32 cellular contexts compared by ENCODE assay signal in genomic region chr17:19558946-19559345, GRCh38. TPM values are rescaled to one million over a fixed set of nuclear protein-coding genes. Genes with fewer than 3 reads are reported as not detected.
"Had no signal": no experiment of that assay in that cellular context is flagged by ENCODE, and none has a peak within 500 bp of the region (broad histone marks: within the 10 kb centered on the region; RNA-seq: fewer than 3 reads in every experiment).

No MANE protein-coding gene starts in this region.

- H3K36me3 ChIP-seq: cardiac muscle cell, colonic mucosa, esophagus squamous epithelium, gastroesophageal sphincter, heart right ventricle had no signal

- H2AFZ ChIP-seq: hepatocyte had no signal

- H3K4me1 Mint-ChIP-seq: activated CD4-positive, alpha-beta memory T cell treated with anti-CD3 and anti-CD28 coated beads, Interleukin-2, amount 10 ng/mL, durations not matched to agents 7 days and 5 days; activated CD4-positive, alpha-beta T cell treated with anti-CD3 and anti-CD28 coated beads, Interleukin-2, amount 10 ng/mL, durations not matched to agents 7 days and 5 days; activated naive CD4-positive, alpha-beta T cell treated with anti-CD3 and anti-CD28 coated beads, Interleukin-2, amount 10 ng/mL, durations not matched to agents 7 days and 5 days had no signal

- H3K4me2 ChIP-seq: hepatocyte had no signal

- H3K27ac Mint-ChIP-seq: activated CD4-positive, alpha-beta memory T cell treated with anti-CD3 and anti-CD28 coated beads, Interleukin-2, amount 10 ng/mL, durations not matched to agents 7 days and 5 days; activated CD4-positive, alpha-beta T cell treated with anti-CD3 and anti-CD28 coated beads, Interleukin-2, amount 10 ng/mL, durations not matched to agents 7 days and 5 days; activated naive CD4-positive, alpha-beta T cell treated with anti-CD3 and anti-CD28 coated beads, Interleukin-2, amount 10 ng/mL, durations not matched to agents 7 days and 5 days; activated naive CD4-positive, alpha-beta T cell treated with anti-CD3 and anti-CD28 coated beads, Interleukin-2, amount 50 U/mL, for 72 hours; activated naive CD8-positive, alpha-beta T cell treated with anti-CD3 and anti-CD28 coated beads, Interleukin-2, amount 10 ng/mL, durations not matched to agents 7 days and 5 days; activated T-cell treated with anti-CD3 and anti-CD28 coated beads, Interleukin-2, amount 50 U/mL, for 24 hours; activated T-cell treated with anti-CD3 and anti-CD28 coated beads, Interleukin-2, amount 50 U/mL, for 72 hours; WTC11 had no signal

- H3K4me3 ChIP-seq: body of pancreas, cardiac muscle cell, colonic mucosa, esophagus squamous epithelium, gastroesophageal sphincter, heart right ventricle, hepatocyte had no signal

- H3K9me3 ChIP-seq: body of pancreas, colonic mucosa, esophagus squamous epithelium had no signal

- H3K4me3 Mint-ChIP-seq: activated CD4-positive, alpha-beta memory T cell treated with anti-CD3 and anti-CD28 coated beads, Interleukin-2, amount 10 ng/mL, durations not matched to agents 7 days and 5 days; activated CD4-positive, alpha-beta T cell treated with anti-CD3 and anti-CD28 coated beads, Interleukin-2, amount 10 ng/mL, durations not matched to agents 7 days and 5 days; activated naive CD4-positive, alpha-beta T cell treated with anti-CD3 and anti-CD28 coated beads, Interleukin-2, amount 10 ng/mL, durations not matched to agents 7 days and 5 days; activated naive CD8-positive, alpha-beta T cell treated with anti-CD3 and anti-CD28 coated beads, Interleukin-2, amount 10 ng/mL, durations not matched to agents 7 days and 5 days; activated T-cell treated with anti-CD3 and anti-CD28 coated beads, Interleukin-2, amount 50 U/mL, for 24 hours; activated T-cell treated with anti-CD3 and anti-CD28 coated beads, Interleukin-2, amount 50 U/mL, for 72 hours; WTC11 had no signal

- H3K4me1 ChIP-seq: body of pancreas, colonic mucosa, gastroesophageal sphincter had no signal

- FAIRE-seq: endometrium, endothelial cell of umbilical vein had no signal

- H3K27me3 ChIP-seq: body of pancreas, cardiac muscle cell, colonic mucosa, heart right ventricle, hepatocyte had no signal

- H3K36me3 Mint-ChIP-seq: activated naive CD4-positive, alpha-beta T cell treated with anti-CD3 and anti-CD28 coated beads, Interleukin-2, amount 10 ng/mL, durations not matched to agents 7 days and 5 days; activated naive CD4-positive, alpha-beta T cell treated with anti-CD3 and anti-CD28 coated beads, Interleukin-2, amount 50 U/mL, for 72 hours; activated naive CD8-positive, alpha-beta T cell treated with anti-CD3 and anti-CD28 coated beads, Interleukin-2, amount 10 ng/mL, durations not matched to agents 7 days and 5 days had no signal

- DNase-seq: activated CD4-positive, alpha-beta memory T cell treated with anti-CD3 and anti-CD28 coated beads, Interleukin-2, amount 10 ng/mL, durations not matched to agents 7 days and 5 days; activated CD4-positive, alpha-beta T cell treated with anti-CD3 and anti-CD28 coated beads for 1 hour; activated CD4-positive, alpha-beta T cell treated with anti-CD3 and anti-CD28 coated beads for 4 hours; activated CD4-positive, alpha-beta T cell treated with anti-CD3 and anti-CD28 coated beads, Interleukin-2, amount 10 ng/mL, durations not matched to agents 7 days and 5 days; activated CD4-positive, alpha-beta T cell treated with anti-CD3 and anti-CD28 coated beads, Interleukin-2, amount 50 U/mL, for 4 hours; activated CD8-positive, alpha-beta memory T cell treated with anti-CD3 and anti-CD28 coated beads, Interleukin-2, amount 50 U/mL, for 48 hours; activated gamma-delta T cell; activated naive CD4-positive, alpha-beta T cell; activated naive CD4-positive, alpha-beta T cell treated with anti-CD3 and anti-CD28 coated beads, Interleukin-2, amount 10 ng/mL, durations not matched to agents 7 days and 5 days; activated naive CD8-positive, alpha-beta T cell treated with anti-CD3 and anti-CD28 coated beads, Interleukin-2, amount 10 ng/mL, durations not matched to agents 7 days and 5 days; activated T-cell treated with anti-CD3 and anti-CD28 coated beads for 4 hours; activated T-cell treated with anti-CD3 and anti-CD28 coated beads, Interleukin-2, amount 50 U/mL, for 24 hours; activated T-cell treated with anti-CD3 and anti-CD28 coated beads, Interleukin-2, amount 50 U/mL, for 72 hours; amniotic stem cell; body of pancreas; central memory CD4-positive, alpha-beta T cell; cerebellar nuclear complex; colonic mucosa; effector CD8-positive, alpha-beta T cell; erythroblast; esophagus squamous epithelium; foreskin melanocyte; heart right ventricle; T-helper 2 cell had no signal

- ATAC-seq: activated naive CD4-positive, alpha-beta T cell treated with anti-CD3 and anti-CD28 coated beads, Interleukin-2, amount 50 U/mL, for 72 hours; activated T-cell treated with anti-CD3 and anti-CD28 coated beads, Interleukin-2, amount 50 U/mL, for 72 hours; body of pancreas; gastroesophageal sphincter; heart right ventricle had no signal

- H3K9me3 Mint-ChIP-seq: activated CD4-positive, alpha-beta memory T cell treated with anti-CD3 and anti-CD28 coated beads, Interleukin-2, amount 10 ng/mL, durations not matched to agents 7 days and 5 days; activated CD4-positive, alpha-beta T cell treated with anti-CD3 and anti-CD28 coated beads, Interleukin-2, amount 10 ng/mL, durations not matched to agents 7 days and 5 days; activated naive CD4-positive, alpha-beta T cell treated with anti-CD3 and anti-CD28 coated beads, Interleukin-2, amount 10 ng/mL, durations not matched to agents 7 days and 5 days; activated naive CD4-positive, alpha-beta T cell treated with anti-CD3 and anti-CD28 coated beads, Interleukin-2, amount 50 U/mL, for 72 hours; activated naive CD8-positive, alpha-beta T cell treated with anti-CD3 and anti-CD28 coated beads, Interleukin-2, amount 10 ng/mL, durations not matched to agents 7 days and 5 days; activated T-cell treated with anti-CD3 and anti-CD28 coated beads, Interleukin-2, amount 50 U/mL, for 24 hours; activated T-cell treated with anti-CD3 and anti-CD28 coated beads, Interleukin-2, amount 50 U/mL, for 72 hours had no signal

- H3K27ac ChIP-seq: body of pancreas, cardiac muscle cell, colonic mucosa, esophagus squamous epithelium, gastroesophageal sphincter, heart right ventricle, hepatocyte, VCaP had no signal

- H3K79me2 ChIP-seq: hepatocyte had no signal

RNA-seq across cellular contexts. Expression of gene SLC47A1, which starts 25.3 kb away (rescaled TPM):
- total RNA-seq: activated CD4-positive, alpha-beta T cell treated with anti-CD3 and anti-CD28 coated beads, Interleukin-2, amount 10 ng/mL, durations not matched to agents 7 days and 5 days; activated naive CD8-positive, alpha-beta T cell treated with anti-CD3 and anti-CD28 coated beads, Interleukin-2, amount 10 ng/mL, durations not matched to agents 7 days and 5 days; body of pancreas had no signal
